ENCODE assay signal across 9 cellular contexts in genomic region chr16:303760-304505, GRCh38. TPM values are rescaled to one million over a fixed set of nuclear protein-coding genes. Genes with fewer than 3 reads are reported as not detected.
DNase-seq lines count a peak whose midpoint lies in the region; FAIRE-seq and TF ChIP-seq lines count a peak whose summit lies in the region.
"Had no signal": no experiment of that assay in that cellular context is flagged by ENCODE, and none has a peak within 500 bp of the region (broad histone marks: within the 10 kb centered on the region; RNA-seq: fewer than 3 reads in every experiment).

No MANE protein-coding gene starts in this region.

- H3K9me2 ChIP-seq in hepatocyte (replicated peaks; ENCODE audit: insufficient read depth) = no peaks in the 10 kb centered on the region

- H4K91ac ChIP-seq in H1 (replicated peaks; ENCODE audit: insufficient read length, low read length) (no peak overlapping the region), neuronal stem cell (ENCODE audit: low read depth, low read length, poor library complexity) (no peak overlapping the region)

- POLR2A ChIA-PET in H1 (lab: Charles Lee; ENCODE audit: partially characterized antibody) = interaction anchor here (0.9 kb wide), 1 partner anchor 19 kb away, joined by 3 read pairs; no protein-coding TSS in a partner anchor

- H2BK5ac ChIP-seq in H1 (ENCODE audit: low read depth, low read length) = no peak overlapping the region
- H2BK5ac ChIP-seq in neuronal stem cell (ENCODE audit: low read length) = peak overlapping the region; percentile 82

- H3K14ac ChIP-seq in H1 (ENCODE audit: insufficient read length) = no peak overlapping the region
- H3K14ac ChIP-seq in neuronal stem cell (ENCODE audit: low read length) = no peak overlapping the region

- H3K4me1 ChIP-seq in H1 (replicated peaks in 1 of 4; ENCODE audit: control insufficient read depth in 3 of 4, insufficient read depth in 4 of 4, low read length in 3 of 4) = no peaks in the 10 kb centered on the region
- H3K4me1 ChIP-seq in neuronal stem cell (ENCODE audit: control insufficient read depth in 2 of 2, insufficient read depth in 1 of 2, low read depth in 1 of 2, low read length in 2 of 2) = no peaks in the 10 kb centered on the region
- H3K4me1 ChIP-seq in tibial nerve = no peaks in the 10 kb centered on the region
- H3K4me1 ChIP-seq in hepatocyte (ENCODE audit: insufficient read depth) = no peaks in the 10 kb centered on the region

- FAIRE-seq in H1 (lab: Jason Lieb, UNC) (no peak), GM12891 (lab: Jason Lieb, UNC) (no peak)

- no peaks in the 10 kb centered on the region for H3K9me3 ChIP-seq in H1 (ENCODE audit: insufficient read depth in 2 of 2, low read depth in 1 of 2, low read length in 1 of 2)
- H3K9me3 ChIP-seq in neuronal stem cell (replicated peaks in 1 of 2; ENCODE audit: control insufficient read depth in 2 of 2, insufficient read depth in 1 of 2, low read depth in 1 of 2, low read length in 2 of 2) = no peaks in the 10 kb centered on the region
- H3K9me3 ChIP-seq in tibial nerve = no peaks in the 10 kb centered on the region
- H3K9me3 ChIP-seq in hepatocyte (ENCODE audit: low read depth) = no peaks in the 10 kb centered on the region

- H3K18ac ChIP-seq in H1 (ENCODE audit: extremely low read depth, low read length) = no peak overlapping the region
- H3K18ac ChIP-seq in neuronal stem cell (ENCODE audit: low read length) = peak overlapping the region; percentile 64

- H3K4me2 ChIP-seq in H1 (ENCODE audit: insufficient read depth in 1 of 2, low read depth in 2 of 2, low read length in 2 of 2) (no peak overlapping the region), neuronal stem cell (ENCODE audit: insufficient read depth, low read length, poor library complexity, severe bottlenecking) (no peak overlapping the region), hepatocyte (no peak overlapping the region)

- H2AK5ac ChIP-seq in H1 (ENCODE audit: low read depth, low read length) (0 out of 2 replicates have a peak overlapping the region, but pooled peaks have one; percentile 1), neuronal stem cell (ENCODE audit: low read depth, low read length) (no peak overlapping the region)

- H3K56ac ChIP-seq in H1 (replicated peaks; ENCODE audit: insufficient read length, low read depth, low read length) = no peak overlapping the region

- TF ChIP-seq RAD21 in H1 (IDR thresholded peaks at IDR 0.05 in 1 of 2, conservative IDR thresholded peaks at IDR 0.05 in 1 of 2; ENCODE audit: low read depth in 2 of 2, low read length in 2 of 2) = peak in 1 of 2 experiments; percentile 26; a peak in 1 of 4 replicates

- no peak for TF ChIP-seq EP300 in H1 (IDR thresholded peaks at IDR 0.05; ENCODE audit: borderline replicate concordance in 1 of 2, low read depth in 2 of 2, low read length in 2 of 2)
- no peak for TF ChIP-seq EP300 in tibial nerve (IDR thresholded peaks at IDR 0.05)

- H3K23ac ChIP-seq in H1 (ENCODE audit: insufficient read length) = no peak overlapping the region
- H3K23ac ChIP-seq in neuronal stem cell (ENCODE audit: low read depth, low read length, poor library complexity) = peak overlapping the region; percentile 85

- H3K4me3 ChIP-seq in H1 (ENCODE audit: extremely low read depth in 1 of 4, insufficient read depth in 2 of 4, low read depth in 3 of 4, low read length in 4 of 4) = no peak overlapping the region
- H3K4me3 ChIP-seq in neuronal stem cell (ENCODE audit: low read length in 2 of 2) = no peak overlapping the region
- no peak overlapping the region for H3K4me3 ChIP-seq in tibial nerve
- no peak overlapping the region for H3K4me3 ChIP-seq in hepatocyte

- H3K27ac ChIP-seq in H1 (ENCODE audit: low read depth, low read length) = no peak overlapping the region
- H3K27ac ChIP-seq in neuronal stem cell (replicated peaks; ENCODE audit: low read length) = no peak overlapping the region
- no peak overlapping the region for H3K27ac ChIP-seq in tibial nerve
- no peak overlapping the region for H3K27ac ChIP-seq in hepatocyte

- H4K8ac ChIP-seq in H1 (ENCODE audit: extremely low read depth, insufficient read depth, low read length) (peak overlapping the region; percentile 68; the same call in 1 of the 2 replicates), neuronal stem cell (ENCODE audit: low read depth, low read length) (no peak overlapping the region)

- no peaks in the 10 kb centered on the region; the same call in 1 of the 2 replicates for H3K79me1 ChIP-seq in H1 (ENCODE audit: low read depth, low read length)
- H3K79me1 ChIP-seq in neuronal stem cell (ENCODE audit: low read depth, low read length) = peaks cover 11% of the 10 kb centered on the region

- H2BK120ac ChIP-seq in H1 (replicated peaks; ENCODE audit: low read depth, low read length) (no peak overlapping the region), neuronal stem cell (ENCODE audit: low read depth, low read length) (no peak overlapping the region)

- H2BK12ac ChIP-seq in H1 (ENCODE audit: low read depth, low read length) = no peak overlapping the region
- H2BK12ac ChIP-seq in neuronal stem cell (ENCODE audit: low read length) = no peak overlapping the region

- H2BK20ac ChIP-seq in H1 (ENCODE audit: low read length) = no peak overlapping the region

- H4K5ac ChIP-seq in H1 (ENCODE audit: insufficient read length, low read depth, low read length) = no peak overlapping the region

- H3K23me2 ChIP-seq in H1 (ENCODE audit: low read depth, low read length) = 0 out of 2 replicates have a peak, but pooled peaks cover 2% of the 10 kb centered on the region

- peak; percentile 8 for TF ChIP-seq CTCF in GM10266 (IDR thresholded peaks at IDR 0.05; ENCODE audit: control insufficient read depth, insufficient read depth, low read depth, missing control alignments)
- TF ChIP-seq CTCF in H1 (IDR thresholded peaks at IDR 0.05; ENCODE audit: control extremely low read depth in 1 of 3, insufficient read depth in 1 of 3, low read depth in 1 of 3, low read length in 3 of 3) = peak; percentile 26 to 34 (median 27); a peak in 3 of 4 replicates
- no peak for TF ChIP-seq CTCF in tibial nerve (IDR thresholded peaks at IDR 0.05)
- no peak for TF ChIP-seq CTCF in hepatocyte (IDR thresholded peaks at IDR 0.05; ENCODE audit: poor library complexity)

- H3K4ac ChIP-seq in H1 (replicated peaks; ENCODE audit: insufficient read length, low read depth, low read length) = no peak overlapping the region
- H3K4ac ChIP-seq in neuronal stem cell (ENCODE audit: low read length) = no peak overlapping the region

- CTCF ChIA-PET in H1 (lab: Charles Lee; ENCODE audit: partially characterized antibody) = interaction anchor here (0.6 to 1.6 kb wide), 9 partner anchors 10 to 191 kb away, joined by 3 to 4 read pairs (median 3); no protein-coding TSS in a partner anchor

- H3K36me3 ChIP-seq in H1 (ENCODE audit: control insufficient read depth in 2 of 4, insufficient read depth in 4 of 4, low read length in 3 of 4) = peaks cover 0 to 21% (median 7%) of the 10 kb centered on the region in 4 experiments; a peak in 6 of 8 replicates
- peaks cover 23 to 55% of the 10 kb centered on the region in 2 donors for H3K36me3 ChIP-seq in neuronal stem cell (replicated peaks in 1 of 2; ENCODE audit: control insufficient read depth in 2 of 2, insufficient read depth in 2 of 2, low read length in 2 of 2)
- H3K36me3 ChIP-seq in tibial nerve = peaks cover 0 to 82% (median 16%) of the 10 kb centered on the region in 3 donors
- no peaks in the 10 kb centered on the region for H3K36me3 ChIP-seq in hepatocyte (replicated peaks; ENCODE audit: insufficient read depth, low read depth)

- 96% methylated on average over 39 of the region's 43 CpGs; no CpG with 5 or more reads in 1 of the 2 experiments for WGBS in H1 (ENCODE audit: extremely low coverage in 1 of 2, insufficient coverage in 1 of 2, insufficient read length in 1 of 2, insufficient replicate concordance in 2 of 2, low coverage in 1 of 2, low lambda C conversion rate in 2 of 2, missing lambda C conversion rate in 1 of 2), 2 experiments
- no CpG with 5 or more reads among the region's 43 CpGs for WGBS in neuronal stem cell (ENCODE audit: extremely low coverage in 2 of 2, insufficient read length in 2 of 2, insufficient replicate concordance in 1 of 2), 2 donors
- 85% methylated on average over 35 to 43 of the region's 43 CpGs for WGBS in tibial nerve, 2 donors
- 93% methylated on average over 42 of the region's 43 CpGs for WGBS in hepatocyte (ENCODE audit: low lambda C conversion rate, missing lambda C conversion rate)

- DNase-seq in GM10266 (ENCODE audit: extremely low spot score) = no peak
- DNase-seq in NOMO-1 treated with DMSO at 0.1 percent for 48 hours (lab: John Stamatoyannopoulos, UW; ENCODE audit: unreplicated experiment) = peak; percentile 20
- DNase-seq in H1 (ENCODE audit: low read depth in 1 of 2, low spot score in 2 of 2) = no peak
- no peak for DNase-seq in neuronal stem cell (ENCODE audit: low spot score)
- no peak for DNase-seq in tibial nerve (ENCODE audit: low spot score in 2 of 2)
- no peak for DNase-seq in hepatocyte (ENCODE audit: low spot score)
- no peak for DNase-seq in GM12891 (ENCODE audit: insufficient read length, low spot score)
- DNase-seq: T-helper 9 cell had no signal

- H3K27me3 ChIP-seq in H1 (replicated peaks in 1 of 4; ENCODE audit: control insufficient read depth in 3 of 4, extremely low read depth in 1 of 4, insufficient read depth in 3 of 4, low read length in 3 of 4) = no peaks in the 10 kb centered on the region
- H3K27me3 ChIP-seq in neuronal stem cell (ENCODE audit: control insufficient read depth in 3 of 3, insufficient read depth in 3 of 3, low read depth in 1 of 3, low read length in 3 of 3) = no peaks in the 10 kb centered on the region
- H3K27me3 ChIP-seq in tibial nerve = no peaks in the 10 kb centered on the region
- no peaks in the 10 kb centered on the region for H3K27me3 ChIP-seq in hepatocyte

- H2BK15ac ChIP-seq in H1 (ENCODE audit: low read length) (no peak overlapping the region), neuronal stem cell (ENCODE audit: low read length) (no peak overlapping the region)

- H2AFZ ChIP-seq in H1 (ENCODE audit: low read length) = no peak overlapping the region
- H2AFZ ChIP-seq in neuronal stem cell (ENCODE audit: low read length) = no peak overlapping the region
- H2AFZ ChIP-seq in hepatocyte = no peak overlapping the region

- peaks cover 3 to 7% of the 10 kb centered on the region in 2 experiments for H4K20me1 ChIP-seq in H1 (replicated peaks in 1 of 2; ENCODE audit: control insufficient read depth in 1 of 2, insufficient read depth in 2 of 2, low read length in 2 of 2)
- H4K20me1 ChIP-seq in hepatocyte (ENCODE audit: insufficient read depth, poor library complexity, severe bottlenecking) = no peaks in the 10 kb centered on the region

- H3K9ac ChIP-seq in H1 (replicated peaks in 1 of 4; ENCODE audit: extremely low read depth in 1 of 4, low read depth in 3 of 4, low read length in 3 of 4) (no peak overlapping the region), neuronal stem cell (ENCODE audit: low read depth, low read length, poor library complexity) (peak overlapping the region; percentile 77)

- H3K79me2 ChIP-seq in H1 (ENCODE audit: control insufficient read depth in 1 of 2, insufficient read depth in 2 of 2, low read length in 2 of 2) (no peaks in the 10 kb centered on the region), hepatocyte (no peaks in the 10 kb centered on the region)

- TF ChIP-seq POLR2A in H1 (IDR thresholded peaks at IDR 0.05; ENCODE audit: control extremely low read depth in 1 of 2, low read depth in 2 of 2, low read length in 2 of 2) (no peak), tibial nerve (IDR thresholded peaks at IDR 0.05) (no peak), GM12891 (IDR thresholded peaks at IDR 0.05; ENCODE audit: low read depth, low read length) (no peak)

RNA-seq across cellular contexts. Expression of gene PDIA2, which starts 21.0 kb away (rescaled TPM):
- total RNA-seq in H1 (2021; fragmentation: NEBNext Ultra II Directional; extraction: Animal tissue kit (Norgen Biotek cat#: 25700)) = 0.34 and 1.3 TPM in 2 replicates
- polyA plus RNA-seq in H1 (2011; rRNA removed) = 0.50 and 1.1 TPM in 2 replicates
- 1.4 TPM for polyA plus RNA-seq in H1 (2011; cell fraction: cytosol; rRNA removed)
- polyA plus RNA-seq in H1 (2011; cell fraction: nucleus; rRNA removed) = 8.9 TPM
- polyA plus RNA-seq in H1 (2012, experiment 1 of 2) = 0.90 to 2.2 TPM (median 1.5 TPM) in 4 replicates
- polyA plus RNA-seq in H1 (2012, experiment 2 of 2) = 2.0 TPM
- polyA plus RNA-seq in H1 (2013, experiment 1 of 2) = 0.47 TPM
- polyA plus RNA-seq in H1 (2013, experiment 2 of 2) = 0.75 TPM
- polyA minus RNA-seq in H1 (2011; rRNA and poly(A)+ RNA removed) = 0.13 TPM in 1 of 2 replicates, not detected in the other
- not detected for polyA minus RNA-seq in H1 (2011; cell fraction: cytosol; rRNA and poly(A)+ RNA removed)
- 1.00 TPM for polyA minus RNA-seq in H1 (2011; cell fraction: nucleus; rRNA and poly(A)+ RNA removed)
- 0.43 TPM for polyA plus RNA-seq in neuronal stem cell (2013, experiment 1 of 2)
- 0.42 TPM for polyA plus RNA-seq in neuronal stem cell (2013, experiment 2 of 2)
- total RNA-seq in tibial nerve = 1 to 10 TPM; 3.3 to 8.8 (median 3.7) TPM
- total RNA-seq in hepatocyte = 0.08 TPM in 1 of 2 replicates, not detected in the other
- 0.47 and 1.0 TPM in 2 replicates for polyA plus RNA-seq in hepatocyte
- 0.24 TPM for polyA plus RNA-seq in GM12891 (2012; ENCODE audit: low read depth, missing spikeins)
- total RNA-seq: mononuclear cell had no signal

RNA-seq across cellular contexts. Expression of gene ARHGDIG, which starts 23.5 kb away (rescaled TPM):
- 1.2 and 2.8 TPM in 2 replicates for total RNA-seq in H1 (2021; fragmentation: NEBNext Ultra II Directional; extraction: Animal tissue kit (Norgen Biotek cat#: 25700))
- polyA plus RNA-seq in H1 (2011; rRNA removed) (2.9 and 4.5 TPM in 2 replicates), hepatocyte (1.0 and 1.1 TPM in 2 replicates)
- polyA plus RNA-seq in H1 (2011; cell fraction: cytosol; rRNA removed) = 2.4 TPM
- 10.9 TPM for polyA plus RNA-seq in H1 (2011; cell fraction: nucleus; rRNA removed)
- polyA plus RNA-seq in H1 (2012, experiment 1 of 2) = 1.3 to 3.2 TPM (median 2.4 TPM) in 4 replicates
- 1.3 TPM for polyA plus RNA-seq in H1 (2012, experiment 2 of 2)
- polyA plus RNA-seq in H1 (2013, experiment 1 of 2) = 0.85 TPM
- 1.2 TPM for polyA plus RNA-seq in H1 (2013, experiment 2 of 2)
- 0.44 and 1.0 TPM in 2 replicates for polyA minus RNA-seq in H1 (2011; rRNA and poly(A)+ RNA removed)
- not detected for polyA minus RNA-seq in H1 (2011; cell fraction: cytosol; rRNA and poly(A)+ RNA removed)
- 2.0 TPM for polyA minus RNA-seq in H1 (2011; cell fraction: nucleus; rRNA and poly(A)+ RNA removed)
- polyA plus RNA-seq in neuronal stem cell (2013, experiment 1 of 2) = 0.85 TPM
- 0.89 TPM for polyA plus RNA-seq in neuronal stem cell (2013, experiment 2 of 2)
- total RNA-seq in tibial nerve (not detected), hepatocyte (0.48 TPM in 1 of 2 replicates, not detected in the other)
- polyA plus RNA-seq in GM12891 (2012; ENCODE audit: low read depth, missing spikeins) = 0.56 TPM
- total RNA-seq: mononuclear cell had no signal

RNA-seq across cellular contexts. Expression of gene RGS11, which starts 28.2 kb away (rescaled TPM):
- 0.84 and 1.1 TPM in 2 replicates for total RNA-seq in H1 (2021; fragmentation: NEBNext Ultra II Directional; extraction: Animal tissue kit (Norgen Biotek cat#: 25700))
- 1.2 and 2.0 TPM in 2 replicates for polyA plus RNA-seq in H1 (2011; rRNA removed)
- polyA plus RNA-seq in H1 (2011; cell fraction: cytosol; rRNA removed) = 1.2 TPM
- polyA plus RNA-seq in H1 (2011; cell fraction: nucleus; rRNA removed) = 10.5 TPM
- polyA plus RNA-seq in H1 (2012, experiment 1 of 2) = 1.0 to 2.7 TPM (median 1.8 TPM) in 4 replicates
- 0.59 TPM for polyA plus RNA-seq in H1 (2012, experiment 2 of 2)
- 0.87 TPM for polyA plus RNA-seq in H1 (2013, experiment 1 of 2)
- polyA plus RNA-seq in H1 (2013, experiment 2 of 2) = 1.0 TPM
- polyA minus RNA-seq in H1 (2011; rRNA and poly(A)+ RNA removed) = 0.19 and 0.49 TPM in 2 replicates
- polyA minus RNA-seq in H1 (2011; cell fraction: cytosol; rRNA and poly(A)+ RNA removed) = not detected
- 1.8 TPM for polyA minus RNA-seq in H1 (2011; cell fraction: nucleus; rRNA and poly(A)+ RNA removed)
- 1.7 TPM for polyA plus RNA-seq in neuronal stem cell (2013, experiment 1 of 2)
- 1.5 TPM for polyA plus RNA-seq in neuronal stem cell (2013, experiment 2 of 2)
- 10 to 100 TPM; 20.8 to 59.0 (median 29.7) TPM for total RNA-seq in tibial nerve
- total RNA-seq in hepatocyte = 0.04 and 0.57 TPM in 2 replicates
- polyA plus RNA-seq in hepatocyte = 0.93 and 3.4 TPM in 2 replicates
- 0.12 TPM for polyA plus RNA-seq in GM12891 (2012; ENCODE audit: low read depth, missing spikeins)
- total RNA-seq: mononuclear cell had no signal

RNA-seq across cellular contexts. Expression of gene AXIN1, which starts 48.6 kb away (rescaled TPM):
- total RNA-seq in H1 (2021; fragmentation: NEBNext Ultra II Directional; extraction: Animal tissue kit (Norgen Biotek cat#: 25700)) = 41.9 and 43.2 TPM in 2 replicates
- polyA plus RNA-seq in H1 (2011; rRNA removed) (12.5 and 26.7 TPM in 2 replicates), hepatocyte (16.1 and 22.5 TPM in 2 replicates)
- 29.7 TPM for polyA plus RNA-seq in H1 (2011; cell fraction: cytosol; rRNA removed)
- 30.5 TPM for polyA plus RNA-seq in H1 (2011; cell fraction: nucleus; rRNA removed)
- 21.0 to 35.0 TPM (median 34.0 TPM) in 4 replicates for polyA plus RNA-seq in H1 (2012, experiment 1 of 2)
- polyA plus RNA-seq in H1 (2012, experiment 2 of 2) = 23.6 TPM
- 20.5 TPM for polyA plus RNA-seq in H1 (2013, experiment 1 of 2)
- polyA plus RNA-seq in H1 (2013, experiment 2 of 2) = 21.4 TPM
- 7.3 and 10.3 TPM in 2 replicates for polyA minus RNA-seq in H1 (2011; rRNA and poly(A)+ RNA removed)
- 28.0 TPM for polyA minus RNA-seq in H1 (2011; cell fraction: cytosol; rRNA and poly(A)+ RNA removed)
- 12.3 TPM for polyA minus RNA-seq in H1 (2011; cell fraction: nucleus; rRNA and poly(A)+ RNA removed)
- polyA plus RNA-seq in neuronal stem cell (2013, experiment 1 of 2) = 19.3 TPM
- polyA plus RNA-seq in neuronal stem cell (2013, experiment 2 of 2) = 18.9 TPM
- total RNA-seq in tibial nerve (10 to 100 TPM; 23.4 to 37.1 (median 25.0) TPM), hepatocyte (22.5 and 27.2 TPM in 2 replicates)
- 13.5 TPM for polyA plus RNA-seq in GM12891 (2012; ENCODE audit: low read depth, missing spikeins)

Comparison
In these comparisons a context has a peak if more than half of its experiments do, and no peak if none do; other contexts are left out.
1. CTCF ChIP-seq: peak in GM10266 (single experiment) and H1 (3 of 3); none in tibial nerve (0 of 5) and hepatocyte (single experiment).
2. RNA of gene RGS11, which starts 28.2 kb away (total RNA-seq): 20.8 to 59.0 TPM in tibial nerve; 0.84 to 1.1 TPM in H1 and 0.04 to 0.57 TPM in hepatocyte; every median in the first group is over 10 times any median in the second.